1 cellular context compared by ENCODE assay signal in the genomic region with DNA sequence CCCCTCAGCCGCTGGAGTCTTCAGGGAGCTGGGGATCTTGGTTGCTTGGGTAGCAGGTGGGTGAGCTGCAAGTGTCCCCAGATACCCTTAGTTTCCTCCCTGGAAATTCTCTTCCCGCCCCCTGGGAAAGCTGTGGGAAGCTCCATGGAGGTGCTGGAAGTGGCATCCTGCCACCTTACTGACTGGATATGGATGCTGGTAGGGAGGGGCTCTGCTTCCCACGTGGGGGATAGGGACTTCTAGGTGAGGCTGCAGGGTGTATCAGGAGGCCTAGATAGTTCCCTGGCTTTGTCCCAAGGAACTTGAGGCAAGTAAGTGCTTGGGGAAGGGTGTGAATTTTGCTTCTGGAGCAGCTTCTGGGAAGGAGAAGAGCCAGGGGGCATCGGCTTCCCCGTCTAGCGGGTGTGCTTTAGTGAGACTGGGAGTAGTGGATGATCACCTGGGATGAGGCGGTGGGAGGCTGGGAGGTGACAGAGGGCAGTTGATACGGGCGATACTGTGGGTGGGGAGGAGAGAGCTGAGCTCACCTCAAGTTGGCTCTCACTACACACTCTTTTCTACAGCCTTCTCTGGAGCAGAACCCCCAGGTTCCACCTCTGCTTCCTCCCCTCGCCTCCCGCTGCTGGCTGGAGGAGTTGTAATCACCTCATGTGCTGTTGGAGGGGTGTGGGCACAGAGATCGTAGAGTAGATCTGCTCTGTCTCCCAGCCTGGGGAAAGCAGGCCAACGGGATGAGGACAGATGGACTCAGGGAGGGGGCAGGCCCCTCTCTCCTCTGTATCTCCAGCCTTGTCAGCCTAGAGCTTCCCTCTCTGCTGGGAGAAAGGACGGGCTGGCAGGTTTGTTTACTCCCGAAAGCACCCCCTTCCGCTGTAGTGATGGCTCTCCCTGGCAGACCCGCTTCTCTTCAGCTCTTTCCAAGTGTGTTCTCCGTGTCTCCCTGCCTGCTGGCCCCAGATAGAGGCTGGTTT.
TF ChIP-seq lines count a peak whose summit lies in the region.

No MANE protein-coding gene starts in this region.

TF ChIP-seq in H1, 55 proteins besides CTCF, POLR2A, EP300 and RAD21:
- TF ChIP-seq RXRA (IDR thresholded peaks at IDR 0.05; ENCODE audit: insufficient read depth, low read depth, low read length), result no peak
- no peak for TF ChIP-seq RBBP5 (IDR thresholded peaks at IDR 0.05; ENCODE audit: borderline replicate concordance, low read depth, low read length)
- TF ChIP-seq EGR1 (IDR thresholded peaks at IDR 0.05; ENCODE audit: borderline replicate concordance, low read depth, low read length), result no peak
- no peak for TF ChIP-seq YY1 (IDR thresholded peaks at IDR 0.05; ENCODE audit: low read depth, low read length)
- no peak for TF ChIP-seq TEAD4 (IDR thresholded peaks at IDR 0.05; ENCODE audit: low read depth, low read length)
- TF ChIP-seq, protein P1, sequence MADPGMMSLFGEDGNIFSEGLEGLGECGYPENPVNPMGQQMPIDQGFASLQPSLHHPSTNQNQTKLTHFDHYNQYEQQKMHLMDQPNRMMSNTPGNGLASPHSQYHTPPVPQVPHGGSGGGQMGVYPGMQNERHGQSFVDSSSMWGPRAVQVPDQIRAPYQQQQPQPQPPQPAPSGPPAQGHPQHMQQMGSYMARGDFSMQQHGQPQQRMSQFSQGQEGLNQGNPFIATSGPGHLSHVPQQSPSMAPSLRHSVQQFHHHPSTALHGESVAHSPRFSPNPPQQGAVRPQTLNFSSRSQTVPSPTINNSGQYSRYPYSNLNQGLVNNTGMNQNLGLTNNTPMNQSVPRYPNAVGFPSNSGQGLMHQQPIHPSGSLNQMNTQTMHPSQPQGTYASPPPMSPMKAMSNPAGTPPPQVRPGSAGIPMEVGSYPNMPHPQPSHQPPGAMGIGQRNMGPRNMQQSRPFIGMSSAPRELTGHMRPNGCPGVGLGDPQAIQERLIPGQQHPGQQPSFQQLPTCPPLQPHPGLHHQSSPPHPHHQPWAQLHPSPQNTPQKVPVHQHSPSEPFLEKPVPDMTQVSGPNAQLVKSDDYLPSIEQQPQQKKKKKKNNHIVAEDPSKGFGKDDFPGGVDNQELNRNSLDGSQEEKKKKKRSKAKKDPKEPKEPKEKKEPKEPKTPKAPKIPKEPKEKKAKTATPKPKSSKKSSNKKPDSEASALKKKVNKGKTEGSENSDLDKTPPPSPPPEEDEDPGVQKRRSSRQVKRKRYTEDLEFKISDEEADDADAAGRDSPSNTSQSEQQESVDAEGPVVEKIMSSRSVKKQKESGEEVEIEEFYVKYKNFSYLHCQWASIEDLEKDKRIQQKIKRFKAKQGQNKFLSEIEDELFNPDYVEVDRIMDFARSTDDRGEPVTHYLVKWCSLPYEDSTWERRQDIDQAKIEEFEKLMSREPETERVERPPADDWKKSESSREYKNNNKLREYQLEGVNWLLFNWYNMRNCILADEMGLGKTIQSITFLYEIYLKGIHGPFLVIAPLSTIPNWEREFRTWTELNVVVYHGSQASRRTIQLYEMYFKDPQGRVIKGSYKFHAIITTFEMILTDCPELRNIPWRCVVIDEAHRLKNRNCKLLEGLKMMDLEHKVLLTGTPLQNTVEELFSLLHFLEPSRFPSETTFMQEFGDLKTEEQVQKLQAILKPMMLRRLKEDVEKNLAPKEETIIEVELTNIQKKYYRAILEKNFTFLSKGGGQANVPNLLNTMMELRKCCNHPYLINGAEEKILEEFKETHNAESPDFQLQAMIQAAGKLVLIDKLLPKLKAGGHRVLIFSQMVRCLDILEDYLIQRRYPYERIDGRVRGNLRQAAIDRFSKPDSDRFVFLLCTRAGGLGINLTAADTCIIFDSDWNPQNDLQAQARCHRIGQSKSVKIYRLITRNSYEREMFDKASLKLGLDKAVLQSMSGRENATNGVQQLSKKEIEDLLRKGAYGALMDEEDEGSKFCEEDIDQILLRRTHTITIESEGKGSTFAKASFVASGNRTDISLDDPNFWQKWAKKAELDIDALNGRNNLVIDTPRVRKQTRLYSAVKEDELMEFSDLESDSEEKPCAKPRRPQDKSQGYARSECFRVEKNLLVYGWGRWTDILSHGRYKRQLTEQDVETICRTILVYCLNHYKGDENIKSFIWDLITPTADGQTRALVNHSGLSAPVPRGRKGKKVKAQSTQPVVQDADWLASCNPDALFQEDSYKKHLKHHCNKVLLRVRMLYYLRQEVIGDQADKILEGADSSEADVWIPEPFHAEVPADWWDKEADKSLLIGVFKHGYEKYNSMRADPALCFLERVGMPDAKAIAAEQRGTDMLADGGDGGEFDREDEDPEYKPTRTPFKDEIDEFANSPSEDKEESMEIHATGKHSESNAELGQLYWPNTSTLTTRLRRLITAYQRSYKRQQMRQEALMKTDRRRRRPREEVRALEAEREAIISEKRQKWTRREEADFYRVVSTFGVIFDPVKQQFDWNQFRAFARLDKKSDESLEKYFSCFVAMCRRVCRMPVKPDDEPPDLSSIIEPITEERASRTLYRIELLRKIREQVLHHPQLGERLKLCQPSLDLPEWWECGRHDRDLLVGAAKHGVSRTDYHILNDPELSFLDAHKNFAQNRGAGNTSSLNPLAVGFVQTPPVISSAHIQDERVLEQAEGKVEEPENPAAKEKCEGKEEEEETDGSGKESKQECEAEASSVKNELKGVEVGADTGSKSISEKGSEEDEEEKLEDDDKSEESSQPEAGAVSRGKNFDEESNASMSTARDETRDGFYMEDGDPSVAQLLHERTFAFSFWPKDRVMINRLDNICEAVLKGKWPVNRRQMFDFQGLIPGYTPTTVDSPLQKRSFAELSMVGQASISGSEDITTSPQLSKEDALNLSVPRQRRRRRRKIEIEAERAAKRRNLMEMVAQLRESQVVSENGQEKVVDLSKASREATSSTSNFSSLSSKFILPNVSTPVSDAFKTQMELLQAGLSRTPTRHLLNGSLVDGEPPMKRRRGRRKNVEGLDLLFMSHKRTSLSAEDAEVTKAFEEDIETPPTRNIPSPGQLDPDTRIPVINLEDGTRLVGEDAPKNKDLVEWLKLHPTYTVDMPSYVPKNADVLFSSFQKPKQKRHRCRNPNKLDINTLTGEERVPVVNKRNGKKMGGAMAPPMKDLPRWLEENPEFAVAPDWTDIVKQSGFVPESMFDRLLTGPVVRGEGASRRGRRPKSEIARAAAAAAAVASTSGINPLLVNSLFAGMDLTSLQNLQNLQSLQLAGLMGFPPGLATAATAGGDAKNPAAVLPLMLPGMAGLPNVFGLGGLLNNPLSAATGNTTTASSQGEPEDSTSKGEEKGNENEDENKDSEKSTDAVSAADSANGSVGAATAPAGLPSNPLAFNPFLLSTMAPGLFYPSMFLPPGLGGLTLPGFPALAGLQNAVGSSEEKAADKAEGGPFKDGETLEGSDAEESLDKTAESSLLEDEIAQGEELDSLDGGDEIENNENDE (IDR thresholded peaks at IDR 0.05; ENCODE audit: insufficient replicate concordance, low read length), result no peak
- no peak for TF ChIP-seq TBP (IDR thresholded peaks at IDR 0.05; ENCODE audit: low read depth, low read length)
- no peak for TF ChIP-seq BACH1 (IDR thresholded peaks at IDR 0.05; ENCODE audit: low read length)
- no peak for TF ChIP-seq CREB1 (IDR thresholded peaks at IDR 0.05)
- no peak for TF ChIP-seq PHF8 (conservative IDR thresholded peaks at IDR 0.05; ENCODE audit: low read depth, low read length)
- no peak for TF ChIP-seq SIN3A (conservative IDR thresholded peaks at IDR 0.05 in 1 of 2, IDR thresholded peaks at IDR 0.05 in 1 of 2; ENCODE audit: low read depth in 1 of 2, low read length in 2 of 2)
- TF ChIP-seq BRCA1 (IDR thresholded peaks at IDR 0.05; ENCODE audit: low read depth, low read length), result no peak
- TF ChIP-seq, protein P2, sequence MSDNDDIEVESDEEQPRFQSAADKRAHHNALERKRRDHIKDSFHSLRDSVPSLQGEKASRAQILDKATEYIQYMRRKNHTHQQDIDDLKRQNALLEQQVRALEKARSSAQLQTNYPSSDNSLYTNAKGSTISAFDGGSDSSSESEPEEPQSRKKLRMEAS (IDR thresholded peaks at IDR 0.05), result no peak
- TF ChIP-seq ZNF274 (IDR thresholded peaks at IDR 0.05; ENCODE audit: borderline replicate concordance, extremely low read depth, low read length), result no peak
- TF ChIP-seq SAP30 (IDR thresholded peaks at IDR 0.05; ENCODE audit: insufficient read depth, insufficient replicate concordance, low read length), result no peak
- TF ChIP-seq, protein P3, sequence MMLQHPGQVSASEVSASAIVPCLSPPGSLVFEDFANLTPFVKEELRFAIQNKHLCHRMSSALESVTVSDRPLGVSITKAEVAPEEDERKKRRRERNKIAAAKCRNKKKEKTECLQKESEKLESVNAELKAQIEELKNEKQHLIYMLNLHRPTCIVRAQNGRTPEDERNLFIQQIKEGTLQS (IDR thresholded peaks at IDR 0.05; ENCODE audit: insufficient read depth, low read depth, low read length), result no peak
- TF ChIP-seq BCL11A (IDR thresholded peaks at IDR 0.05; ENCODE audit: low read depth in 2 of 2, low read length in 2 of 2), result no peak
